In genomic region chr6:136984578-136984977, GRCh38 we compare ENCODE assay signal across 9 cellular contexts.
"Had no signal": no experiment of that assay in that cellular context is flagged by ENCODE, and none has a peak within 500 bp of the region (broad histone marks: within the 10 kb centered on the region; RNA-seq: fewer than 3 reads in every experiment).

No MANE protein-coding gene starts in this region.

- H3K4me2 ChIP-seq: GM23338 had no signal

- ATAC-seq: GM23338 had no signal

- H3K27ac ChIP-seq: HL-60 had no signal

- H2AFZ ChIP-seq: GM23338 had no signal

- FAIRE-seq: H1, H54 had no signal

- DNase-seq: H9, HCEC 1CT, IMR-90, Kasumi-1, KBM-7 had no signal

- H3K4me3 ChIP-seq: GM23338 had no signal
